Comparison of ENCODE assay signal across 2 cellular contexts in genomic region chr16:88697831-88698693, GRCh38.
TF ChIP-seq lines count a peak whose summit lies in the region.

No MANE protein-coding gene starts in this region.

TF ChIP-seq in GM23338, 12 proteins besides CTCF, POLR2A, EP300 and RAD21:
- no peak for TF ChIP-seq REST (IDR thresholded peaks at IDR 0.05; ENCODE audit: unreplicated experiment)
- TF ChIP-seq STAT1 (IDR thresholded peaks at IDR 0.05; ENCODE audit: unreplicated experiment) = no peak
- TF ChIP-seq POLR2AphosphoS5 (IDR thresholded peaks at IDR 0.05; ENCODE audit: low read depth) = no peak
- no peak for TF ChIP-seq EZH2 (IDR thresholded peaks at IDR 0.05; ENCODE audit: low read depth, unreplicated experiment)
- TF ChIP-seq CREB1 (CRISPR knock-in tag; IDR thresholded peaks at IDR 0.05; ENCODE audit: low read depth) = no peak
- no peak for TF ChIP-seq ZNF114 (CRISPR knock-in tag; IDR thresholded peaks at IDR 0.05)
- no peak for TF ChIP-seq ZNF331 (CRISPR knock-in tag; IDR thresholded peaks at IDR 0.05; ENCODE audit: low read depth)
- no peak for TF ChIP-seq EZH2phosphoT487 (IDR thresholded peaks at IDR 0.05; ENCODE audit: unreplicated experiment)
- TF ChIP-seq, protein P1, sequence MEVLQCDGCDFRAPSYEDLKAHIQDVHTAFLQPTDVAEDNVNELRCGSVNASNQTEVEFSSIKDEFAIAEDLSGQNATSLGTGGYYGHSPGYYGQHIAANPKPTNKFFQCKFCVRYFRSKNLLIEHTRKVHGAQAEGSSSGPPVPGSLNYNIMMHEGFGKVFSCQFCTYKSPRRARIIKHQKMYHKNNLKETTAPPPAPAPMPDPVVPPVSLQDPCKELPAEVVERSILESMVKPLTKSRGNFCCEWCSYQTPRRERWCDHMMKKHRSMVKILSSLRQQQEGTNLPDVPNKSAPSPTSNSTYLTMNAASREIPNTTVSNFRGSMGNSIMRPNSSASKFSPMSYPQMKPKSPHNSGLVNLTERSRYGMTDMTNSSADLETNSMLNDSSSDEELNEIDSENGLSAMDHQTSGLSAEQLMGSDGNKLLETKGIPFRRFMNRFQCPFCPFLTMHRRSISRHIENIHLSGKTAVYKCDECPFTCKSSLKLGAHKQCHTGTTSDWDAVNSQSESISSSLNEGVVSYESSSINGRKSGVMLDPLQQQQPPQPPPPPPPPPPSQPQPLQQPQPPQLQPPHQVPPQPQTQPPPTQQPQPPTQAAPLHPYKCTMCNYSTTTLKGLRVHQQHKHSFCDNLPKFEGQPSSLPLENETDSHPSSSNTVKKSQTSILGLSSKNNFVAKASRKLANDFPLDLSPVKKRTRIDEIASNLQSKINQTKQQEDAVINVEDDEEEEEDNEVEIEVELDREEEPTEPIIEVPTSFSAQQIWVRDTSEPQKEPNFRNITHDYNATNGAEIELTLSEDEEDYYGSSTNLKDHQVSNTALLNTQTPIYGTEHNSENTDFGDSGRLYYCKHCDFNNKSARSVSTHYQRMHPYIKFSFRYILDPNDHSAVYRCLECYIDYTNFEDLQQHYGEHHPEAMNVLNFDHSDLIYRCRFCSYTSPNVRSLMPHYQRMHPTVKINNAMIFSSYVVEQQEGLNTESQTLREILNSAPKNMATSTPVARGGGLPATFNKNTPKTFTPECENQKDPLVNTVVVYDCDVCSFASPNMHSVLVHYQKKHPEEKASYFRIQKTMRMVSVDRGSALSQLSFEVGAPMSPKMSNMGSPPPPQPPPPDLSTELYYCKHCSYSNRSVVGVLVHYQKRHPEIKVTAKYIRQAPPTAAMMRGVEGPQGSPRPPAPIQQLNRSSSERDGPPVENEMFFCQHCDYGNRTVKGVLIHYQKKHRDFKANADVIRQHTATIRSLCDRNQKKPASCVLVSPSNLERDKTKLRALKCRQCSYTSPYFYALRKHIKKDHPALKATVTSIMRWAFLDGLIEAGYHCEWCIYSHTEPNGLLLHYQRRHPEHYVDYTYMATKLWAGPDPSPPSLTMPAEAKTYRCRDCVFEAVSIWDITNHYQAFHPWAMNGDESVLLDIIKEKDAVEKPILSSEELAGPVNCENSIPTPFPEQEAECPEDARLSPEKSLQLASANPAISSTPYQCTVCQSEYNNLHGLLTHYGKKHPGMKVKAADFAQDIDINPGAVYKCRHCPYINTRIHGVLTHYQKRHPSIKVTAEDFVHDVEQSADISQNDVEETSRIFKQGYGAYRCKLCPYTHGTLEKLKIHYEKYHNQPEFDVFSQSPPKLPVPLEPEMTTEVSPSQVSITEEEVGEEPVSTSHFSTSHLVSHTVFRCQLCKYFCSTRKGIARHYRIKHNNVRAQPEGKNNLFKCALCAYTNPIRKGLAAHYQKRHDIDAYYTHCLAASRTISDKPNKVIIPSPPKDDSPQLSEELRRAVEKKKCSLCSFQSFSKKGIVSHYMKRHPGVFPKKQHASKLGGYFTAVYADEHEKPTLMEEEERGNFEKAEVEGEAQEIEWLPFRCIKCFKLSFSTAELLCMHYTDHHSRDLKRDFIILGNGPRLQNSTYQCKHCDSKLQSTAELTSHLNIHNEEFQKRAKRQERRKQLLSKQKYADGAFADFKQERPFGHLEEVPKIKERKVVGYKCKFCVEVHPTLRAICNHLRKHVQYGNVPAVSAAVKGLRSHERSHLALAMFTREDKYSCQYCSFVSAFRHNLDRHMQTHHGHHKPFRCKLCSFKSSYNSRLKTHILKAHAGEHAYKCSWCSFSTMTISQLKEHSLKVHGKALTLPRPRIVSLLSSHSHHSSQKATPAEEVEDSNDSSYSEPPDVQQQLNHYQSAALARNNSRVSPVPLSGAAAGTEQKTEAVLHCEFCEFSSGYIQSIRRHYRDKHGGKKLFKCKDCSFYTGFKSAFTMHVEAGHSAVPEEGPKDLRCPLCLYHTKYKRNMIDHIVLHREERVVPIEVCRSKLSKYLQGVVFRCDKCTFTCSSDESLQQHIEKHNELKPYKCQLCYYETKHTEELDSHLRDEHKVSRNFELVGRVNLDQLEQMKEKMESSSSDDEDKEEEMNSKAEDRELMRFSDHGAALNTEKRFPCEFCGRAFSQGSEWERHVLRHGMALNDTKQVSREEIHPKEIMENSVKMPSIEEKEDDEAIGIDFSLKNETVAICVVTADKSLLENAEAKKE (CRISPR knock-in tag; IDR thresholded peaks at IDR 0.05) = no peak
- no peak for TF ChIP-seq JUNB (IDR thresholded peaks at IDR 0.05; ENCODE audit: unreplicated experiment)

TF ChIP-seq in GM12878, 131 proteins besides CTCF, POLR2A, EP300 and RAD21:
- TF ChIP-seq GABPA (IDR thresholded peaks at IDR 0.05; ENCODE audit: low read depth) (no peak), BRCA1 (IDR thresholded peaks at IDR 0.05; ENCODE audit: low read depth, low read length) (no peak), TBL1XR1 (IDR thresholded peaks at IDR 0.05; ENCODE audit: low read depth, low read length) (no peak), BCL3 (IDR thresholded peaks at IDR 0.05; ENCODE audit: borderline replicate concordance, insufficient read depth, low read depth, low read length, poor library complexity, severe bottlenecking) (no peak)
- TF ChIP-seq, protein P2, sequence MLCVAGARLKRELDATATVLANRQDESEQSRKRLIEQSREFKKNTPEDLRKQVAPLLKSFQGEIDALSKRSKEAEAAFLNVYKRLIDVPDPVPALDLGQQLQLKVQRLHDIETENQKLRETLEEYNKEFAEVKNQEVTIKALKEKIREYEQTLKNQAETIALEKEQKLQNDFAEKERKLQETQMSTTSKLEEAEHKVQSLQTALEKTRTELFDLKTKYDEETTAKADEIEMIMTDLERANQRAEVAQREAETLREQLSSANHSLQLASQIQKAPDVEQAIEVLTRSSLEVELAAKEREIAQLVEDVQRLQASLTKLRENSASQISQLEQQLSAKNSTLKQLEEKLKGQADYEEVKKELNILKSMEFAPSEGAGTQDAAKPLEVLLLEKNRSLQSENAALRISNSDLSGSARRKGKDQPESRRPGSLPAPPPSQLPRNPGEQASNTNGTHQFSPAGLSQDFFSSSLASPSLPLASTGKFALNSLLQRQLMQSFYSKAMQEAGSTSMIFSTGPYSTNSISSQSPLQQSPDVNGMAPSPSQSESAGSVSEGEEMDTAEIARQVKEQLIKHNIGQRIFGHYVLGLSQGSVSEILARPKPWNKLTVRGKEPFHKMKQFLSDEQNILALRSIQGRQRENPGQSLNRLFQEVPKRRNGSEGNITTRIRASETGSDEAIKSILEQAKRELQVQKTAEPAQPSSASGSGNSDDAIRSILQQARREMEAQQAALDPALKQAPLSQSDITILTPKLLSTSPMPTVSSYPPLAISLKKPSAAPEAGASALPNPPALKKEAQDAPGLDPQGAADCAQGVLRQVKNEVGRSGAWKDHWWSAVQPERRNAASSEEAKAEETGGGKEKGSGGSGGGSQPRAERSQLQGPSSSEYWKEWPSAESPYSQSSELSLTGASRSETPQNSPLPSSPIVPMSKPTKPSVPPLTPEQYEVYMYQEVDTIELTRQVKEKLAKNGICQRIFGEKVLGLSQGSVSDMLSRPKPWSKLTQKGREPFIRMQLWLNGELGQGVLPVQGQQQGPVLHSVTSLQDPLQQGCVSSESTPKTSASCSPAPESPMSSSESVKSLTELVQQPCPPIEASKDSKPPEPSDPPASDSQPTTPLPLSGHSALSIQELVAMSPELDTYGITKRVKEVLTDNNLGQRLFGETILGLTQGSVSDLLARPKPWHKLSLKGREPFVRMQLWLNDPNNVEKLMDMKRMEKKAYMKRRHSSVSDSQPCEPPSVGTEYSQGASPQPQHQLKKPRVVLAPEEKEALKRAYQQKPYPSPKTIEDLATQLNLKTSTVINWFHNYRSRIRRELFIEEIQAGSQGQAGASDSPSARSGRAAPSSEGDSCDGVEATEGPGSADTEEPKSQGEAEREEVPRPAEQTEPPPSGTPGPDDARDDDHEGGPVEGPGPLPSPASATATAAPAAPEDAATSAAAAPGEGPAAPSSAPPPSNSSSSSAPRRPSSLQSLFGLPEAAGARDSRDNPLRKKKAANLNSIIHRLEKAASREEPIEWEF (IDR thresholded peaks at IDR 0.05; ENCODE audit: insufficient replicate concordance, low read depth, low read length) = no peak
